In genomic region chr7:139620676-139621344, GRCh38 we compare ENCODE assay signal across 9 cellular contexts.
A peak's percentile ranks its signal among the peaks of the same experiment; 100 is the strongest.
DNase-seq lines count a peak whose midpoint lies in the region; ATAC-seq, FAIRE-seq and TF ChIP-seq lines count a peak whose summit lies in the region.
"Had no signal": no experiment of that assay in that cellular context is flagged by ENCODE, and none has a peak within 500 bp of the region (broad histone marks: within the 10 kb centered on the region; RNA-seq: fewer than 3 reads in every experiment).

No MANE protein-coding gene starts in this region.

- no peak overlapping the region for H3K14ac ChIP-seq in H9 (ENCODE audit: insufficient read depth, low read length)

- no peaks in the 10 kb centered on the region for H3K9me3 Mint-ChIP-seq in H9
- no peaks in the 10 kb centered on the region for H3K9me3 Mint-ChIP-seq in activated CD8-positive, alpha-beta T cell treated with anti-CD3 and anti-CD28 coated beads, Interleukin-2, amount 10 ng/mL, durations not matched to agents 7 days and 5 days (ENCODE audit: insufficient read depth)

- H4K8ac ChIP-seq in H9 (replicated peaks; ENCODE audit: insufficient read length, low read depth, low read length): no peak overlapping the region

- no peak overlapping the region for H2AFZ ChIP-seq in H9 (ENCODE audit: low read length)

- POLR2A ChIA-PET in activated CD8-positive, alpha-beta T cell treated with anti-CD3 and anti-CD28 coated beads, Interleukin-2, amount 10 ng/mL, durations not matched to agents 7 days and 5 days (lab: Charles Lee): no interaction called here

- no peaks in the 10 kb centered on the region; the same call in 1 of the 2 replicates for H3K27me3 Mint-ChIP-seq in H9 (ENCODE audit: low read depth)
- no peaks in the 10 kb centered on the region for H3K27me3 Mint-ChIP-seq in activated CD8-positive, alpha-beta T cell treated with anti-CD3 and anti-CD28 coated beads, Interleukin-2, amount 10 ng/mL, durations not matched to agents 7 days and 5 days (ENCODE audit: low read depth)
- H3K27me3 Mint-ChIP-seq: activated naive CD8-positive, alpha-beta T cell had no signal

- no peak overlapping the region for H3K9ac ChIP-seq in H9 (ENCODE audit: extremely low read depth, insufficient read length, low read length)

- no peak overlapping the region for H3K27ac Mint-ChIP-seq in H9
- H3K27ac Mint-ChIP-seq in activated CD8-positive, alpha-beta T cell treated with anti-CD3 and anti-CD28 coated beads, Interleukin-2, amount 10 ng/mL, durations not matched to agents 7 days and 5 days: no peak overlapping the region
- H3K27ac Mint-ChIP-seq: activated naive CD8-positive, alpha-beta T cell had no signal

- H3K4me1 ChIP-seq in H9 (ENCODE audit: insufficient read depth, low read length): no peaks in the 10 kb centered on the region
- H3K4me1 ChIP-seq in esophagus muscularis mucosa: no peaks in the 10 kb centered on the region
- H3K4me1 ChIP-seq in prostate gland (replicated peaks): no peaks in the 10 kb centered on the region

- no peak for TF ChIP-seq EP300 in esophagus muscularis mucosa (IDR thresholded peaks at IDR 0.05)

- H2AK5ac ChIP-seq in H9 (ENCODE audit: insufficient read length, low read length): no peak overlapping the region

- H3K4me3 ChIP-seq in esophagus muscularis mucosa (no peak overlapping the region), prostate gland (no peak overlapping the region)

- H3T11ph ChIP-seq in H9 (ENCODE audit: low read length): no peak overlapping the region

- TF ChIP-seq CTCF in H9 (conservative IDR thresholded peaks at IDR 0.05): peak; percentile 92
- TF ChIP-seq CTCF in esophagus muscularis mucosa (IDR thresholded peaks at IDR 0.05): peak; percentile 32 to 63 (median 49)
- peak in 3 of 4 experiments; percentile 32 to 56 (median 47) for TF ChIP-seq CTCF in prostate gland (IDR thresholded peaks at IDR 0.05)

- H3K4ac ChIP-seq in H9 (ENCODE audit: low read depth, low read length): no peak overlapping the region

- H3K56ac ChIP-seq in H9 (ENCODE audit: insufficient read length, low read depth, low read length): no peak overlapping the region

- no peak overlapping the region for H3K23ac ChIP-seq in H9 (ENCODE audit: insufficient read length, low read depth, low read length)

- H3K4me1 Mint-ChIP-seq in H9: peaks cover 7 to 9% of the 10 kb centered on the region in 2 experiments
- H3K4me1 Mint-ChIP-seq in activated CD8-positive, alpha-beta T cell treated with anti-CD3 and anti-CD28 coated beads, Interleukin-2, amount 10 ng/mL, durations not matched to agents 7 days and 5 days (ENCODE audit: low read depth): peaks cover 31% of the 10 kb centered on the region

- no peaks in the 10 kb centered on the region for H3K79me1 ChIP-seq in H9 (ENCODE audit: insufficient read depth, low read depth, low read length, poor library complexity, severe bottlenecking)

- peaks cover 17 to 93% (median 73%) of the 10 kb centered on the region in 4 donors for H3K36me3 ChIP-seq in esophagus muscularis mucosa
- no peaks in the 10 kb centered on the region for H3K36me3 ChIP-seq in prostate gland

- H2BK5ac ChIP-seq in H9 (ENCODE audit: insufficient read length, low read length): no peak overlapping the region

- no peak overlapping the region for H3K4me2 ChIP-seq in H9 (ENCODE audit: insufficient read depth, insufficient read length, low read length)

- no peak overlapping the region for H2BK15ac ChIP-seq in H9 (ENCODE audit: low read depth, low read length)

- H3K18ac ChIP-seq in H9 (ENCODE audit: insufficient read length, low read depth, low read length): no peak overlapping the region

- intact Hi-C loops in esophagus muscularis mucosa (cut with DNase I): no loop called here
- intact Hi-C loops in prostate gland (cut with DNase I): loop anchor here (5.0 to 10.0 kb wide), 2 partner anchors 116 to 381 kb away; no protein-coding TSS in a partner anchor

- no peak overlapping the region for H3K4me3 Mint-ChIP-seq in H9
- H3K4me3 Mint-ChIP-seq in activated CD8-positive, alpha-beta T cell treated with anti-CD3 and anti-CD28 coated beads, Interleukin-2, amount 10 ng/mL, durations not matched to agents 7 days and 5 days: no peak overlapping the region
- H3K4me3 Mint-ChIP-seq: activated naive CD8-positive, alpha-beta T cell had no signal

- no peaks in the 10 kb centered on the region for H3K23me2 ChIP-seq in H9 (ENCODE audit: insufficient read length, low read depth, low read length, poor library complexity, severe bottlenecking)

- peak; percentile 78 for ATAC-seq in activated CD8-positive, alpha-beta T cell treated with anti-CD3 and anti-CD28 coated beads, Interleukin-2, amount 10 ng/mL, durations not matched to agents 7 days and 5 days
- no peak for ATAC-seq in GM21367 (IDR thresholded peaks at IDR 0.05; ENCODE audit: unreplicated experiment)

- DNase-seq in H9 (peak; percentile 74), NCI-H187 treated with DMSO at 0.1 percent for 48 hours (lab: John Stamatoyannopoulos, UW) (peak; percentile 40), esophagus muscularis mucosa (ENCODE audit: extremely low spot score) (no peak), prostate gland (ENCODE audit: low spot score) (no peak), middle frontal gyrus (ENCODE audit: extremely low spot score, low spot score) (no peak)
- peak; percentile 72 for DNase-seq in activated CD8-positive, alpha-beta T cell treated with anti-CD3 and anti-CD28 coated beads, Interleukin-2, amount 10 ng/mL, durations not matched to agents 7 days and 5 days

- WGBS in H9 (ENCODE audit: extremely low coverage, insufficient read length, low lambda C conversion rate): no CpG with 5 or more reads among the region's 10 CpGs
- WGBS in esophagus muscularis mucosa: 86% methylated on average over 10 of the region's 10 CpGs
- 86% methylated on average over 10 of the region's 10 CpGs for WGBS in prostate gland

- no peak overlapping the region for H2BK20ac ChIP-seq in H9 (ENCODE audit: low read depth, low read length, poor library complexity, severe bottlenecking)

- H2BK12ac ChIP-seq in H9 (ENCODE audit: insufficient read length, low read depth, low read length): no peak overlapping the region

- H3K27me3 ChIP-seq in H9 (ENCODE audit: insufficient read depth, low read length) (no peaks in the 10 kb centered on the region), esophagus muscularis mucosa (no peaks in the 10 kb centered on the region), prostate gland (replicated peaks; ENCODE audit: insufficient read depth) (no peaks in the 10 kb centered on the region)

- TF ChIP-seq POLR2A in esophagus muscularis mucosa (IDR thresholded peaks at IDR 0.05; ENCODE audit: low read depth) (no peak), prostate gland (IDR thresholded peaks at IDR 0.05) (no peak)

- H3K27ac ChIP-seq in H9 (ENCODE audit: insufficient read length, low read depth, low read length): no peak overlapping the region
- no peak overlapping the region for H3K27ac ChIP-seq in esophagus muscularis mucosa (replicated peaks in 1 of 4)
- no peak overlapping the region for H3K27ac ChIP-seq in prostate gland

- H4K5ac ChIP-seq in H9 (ENCODE audit: insufficient read length, low read depth, low read length): no peak overlapping the region

- no peaks in the 10 kb centered on the region for H3K9me3 ChIP-seq in H9 (ENCODE audit: control insufficient read depth, low read depth, low read length)
- no peaks in the 10 kb centered on the region for H3K9me3 ChIP-seq in esophagus muscularis mucosa
- no peaks in the 10 kb centered on the region for H3K9me3 ChIP-seq in prostate gland

- H4K91ac ChIP-seq in H9 (ENCODE audit: insufficient read length, low read depth, low read length): no peak overlapping the region

- CTCF ChIA-PET in activated CD8-positive, alpha-beta T cell treated with anti-CD3 and anti-CD28 coated beads, Interleukin-2, amount 10 ng/mL, durations not matched to agents 7 days and 5 days (lab: Charles Lee): interaction anchor here (0.6 to 6.5 kb wide), 20 partner anchors 8 to 381 kb away, joined by 3 to 78 read pairs (median 4); no protein-coding TSS in a partner anchor

- peaks cover 4 to 20% (median 10%) of the 10 kb centered on the region in 3 experiments; a peak in 5 of 7 replicates for H3K36me3 Mint-ChIP-seq in H9 (ENCODE audit: insufficient read depth in 1 of 3, low read depth in 3 of 3)
- peaks cover 16% of the 10 kb centered on the region for H3K36me3 Mint-ChIP-seq in activated CD8-positive, alpha-beta T cell treated with anti-CD3 and anti-CD28 coated beads, Interleukin-2, amount 10 ng/mL, durations not matched to agents 7 days and 5 days (ENCODE audit: low read depth)

- no peaks in the 10 kb centered on the region for H3K79me2 ChIP-seq in H9 (ENCODE audit: insufficient read depth, low read length)

- H2BK120ac ChIP-seq in H9 (ENCODE audit: low read depth, low read length, poor library complexity, severe bottlenecking): no peak overlapping the region

- no peaks in the 10 kb centered on the region for H4K20me1 ChIP-seq in H9 (ENCODE audit: control insufficient read depth, insufficient read depth, insufficient read length)

- peak; percentile 69 for FAIRE-seq in G401.6 (lab: Jason Lieb, UNC)

Comparison
In these comparisons a context has a peak if more than half of its experiments do, and no peak if none do; other contexts are left out.
1. DNase-seq: peak in H9 (single experiment), NCI-H187 treated with DMSO at 0.1 percent for 48 hours (single experiment) and activated CD8-positive, alpha-beta T cell treated with anti-CD3 and anti-CD28 coated beads, Interleukin-2, amount 10 ng/mL, durations not matched to agents 7 days and 5 days (single experiment); none in esophagus muscularis mucosa (single experiment), prostate gland (single experiment) and middle frontal gyrus (single experiment).
2. Peak in every context shown above with its lines, with median percentiles within 50 percentile points of each other: CTCF ChIP-seq.